In the genomic region with DNA sequence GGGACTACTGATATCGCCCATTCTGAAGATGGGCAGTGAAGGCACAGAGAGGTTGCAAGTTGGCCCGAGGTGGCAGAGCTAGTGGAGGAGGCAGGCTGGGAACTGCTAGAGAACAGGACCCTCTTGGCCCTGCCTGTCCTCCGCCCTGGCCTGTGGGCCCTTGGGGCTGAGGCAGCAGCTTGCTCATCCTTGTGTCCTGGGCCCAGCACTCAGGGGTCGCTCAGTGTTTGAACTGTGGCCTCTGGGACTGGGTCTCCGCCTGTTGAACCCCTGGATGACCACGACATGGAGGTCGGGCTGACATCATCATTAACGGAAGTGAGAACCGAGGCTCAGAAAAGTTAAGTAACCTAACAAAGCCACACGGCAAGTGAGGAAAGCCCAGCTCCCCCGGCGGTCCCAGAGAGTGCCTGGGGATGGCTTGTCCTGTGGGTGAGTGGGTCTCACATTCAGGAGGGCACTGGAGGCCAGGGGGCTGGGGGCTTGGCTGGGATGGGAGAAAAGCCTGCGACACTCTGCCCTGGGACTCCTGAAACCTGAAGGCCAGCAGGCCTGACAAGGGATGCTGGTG, we compare ENCODE assay signal across 24 cellular contexts. TPM values are rescaled to one million over a fixed set of nuclear protein-coding genes. Genes with fewer than 3 reads are reported as not detected.
DNase-seq lines count a peak whose midpoint lies in the region; ATAC-seq, FAIRE-seq and TF ChIP-seq lines count a peak whose summit lies in the region.
"Had no signal": no experiment of that assay in that cellular context is flagged by ENCODE, and none has a peak within 500 bp of the region (broad histone marks: within the 10 kb centered on the region; RNA-seq: fewer than 3 reads in every experiment).

No MANE protein-coding gene starts in this region.

- peaks cover 0 to 50% (median 30%) of the 10 kb centered on the region in 9 donors for H3K4me1 ChIP-seq in heart right ventricle
- peaks cover 0 to 3% of the 10 kb centered on the region in 2 donors for H3K4me1 ChIP-seq in kidney (ENCODE audit: control insufficient read depth in 1 of 2, insufficient read depth in 1 of 2, low read depth in 1 of 2, low read length in 2 of 2)
- peaks cover 5 to 17% (median 11%) of the 10 kb centered on the region in 3 donors for H3K4me1 ChIP-seq in skeletal muscle tissue (ENCODE audit: control insufficient read depth in 3 of 3, insufficient read depth in 3 of 3, low read length in 3 of 3)
- H3K4me1 ChIP-seq in foreskin keratinocyte: no peaks in the 10 kb centered on the region
- H3K4me1 ChIP-seq: A549, ascending aorta, transverse colon had no signal

- no peak for FAIRE-seq in kidney (lab: Jason Lieb, UNC)
- FAIRE-seq: A549, G401.6, GM19239, H1 had no signal

- DNase-seq in heart right ventricle (no peak), cardiac septum (ENCODE audit: low spot score) (no peak), kidney (no peak), HT-29 (ENCODE audit: low spot score) (no peak), foreskin keratinocyte (no peak), omental fat pad (ENCODE audit: low spot score) (no peak)
- no peak for DNase-seq in stimulated activated CD4-positive, alpha-beta T cell treated with anti-CD3 and anti-CD28 coated beads, Interleukin-2, amount 100 ng/mL, for 48 hours
- DNase-seq: C1 segment of cervical spinal cord, DMS 273 treated with DMSO at 0.1 percent for 48 hours, endodermal cell, Kasumi-1, NCI-H1105 treated with DMSO at 0.1 percent for 48 hours, NCI-H524 treated with DMSO at 0.1 percent for 48 hours, OCI-M1, SIG-M5, T-helper 1 cell, transverse colon had no signal

- no peaks in the 10 kb centered on the region for H3K9me3 ChIP-seq in heart right ventricle
- no peaks in the 10 kb centered on the region for H3K9me3 ChIP-seq in kidney (ENCODE audit: control insufficient read depth in 1 of 2, low read length in 2 of 2)
- no peaks in the 10 kb centered on the region for H3K9me3 ChIP-seq in skeletal muscle tissue (ENCODE audit: control insufficient read depth in 3 of 3, low read length in 3 of 3)
- H3K9me3 ChIP-seq: A549, ascending aorta, transverse colon had no signal

- ATAC-seq in heart right ventricle: peak in 7 of 8 donors; percentile 2 to 29 (median 3)
- ATAC-seq in foreskin keratinocyte: no peak
- no peak for ATAC-seq in omental fat pad (ENCODE audit: low FRiP score)

- H3K4me3 ChIP-seq in heart right ventricle (peak overlapping the region; percentile 21 to 63 (median 52)), kidney (ENCODE audit: low read length in 2 of 2) (peak overlapping the region in 1 of 2 donors; percentile 55), skeletal muscle tissue (ENCODE audit: low read length in 3 of 3) (peak overlapping the region in 2 of 3 donors; percentile 46 to 58)
- H3K4me3 ChIP-seq: A549, ascending aorta, transverse colon had no signal

- H3K36me3 ChIP-seq in heart right ventricle (peaks cover 0 to 20% (median 0%) of the 10 kb centered on the region in 9 donors), kidney (ENCODE audit: control insufficient read depth in 1 of 2, insufficient read depth in 2 of 2, low read length in 2 of 2) (no peaks in the 10 kb centered on the region), skeletal muscle tissue (ENCODE audit: control insufficient read depth in 3 of 3, insufficient read depth in 3 of 3, low read length in 3 of 3) (no peaks in the 10 kb centered on the region)
- H3K36me3 ChIP-seq: ascending aorta, transverse colon had no signal

- H3K27me3 ChIP-seq in heart right ventricle: no peaks in the 10 kb centered on the region
- H3K27me3 ChIP-seq in skeletal muscle tissue (ENCODE audit: control insufficient read depth in 3 of 3, insufficient read depth in 3 of 3, low read length in 3 of 3): no peaks in the 10 kb centered on the region
- H3K27me3 ChIP-seq in foreskin keratinocyte: no peaks in the 10 kb centered on the region
- H3K27me3 ChIP-seq: ascending aorta, transverse colon had no signal

- peak overlapping the region in 1 of 2 donors; percentile 40 for H3K9ac ChIP-seq in kidney (ENCODE audit: low read length in 2 of 2)
- peak overlapping the region in 2 of 3 donors; percentile 57 to 72 for H3K9ac ChIP-seq in skeletal muscle tissue (ENCODE audit: low read depth in 1 of 3, low read length in 3 of 3)

- intact Hi-C loops in heart right ventricle (cut with DNase I) (no loop called here), cardiac septum (cut with DNase I) (no loop called here), kidney (cut with DNase I) (no loop called here)

- H3K27ac ChIP-seq in heart right ventricle (peak overlapping the region; percentile 87 to 96 (median 92)), kidney (ENCODE audit: low read depth in 2 of 2, low read length in 2 of 2) (peak overlapping the region; percentile 76 to 88), skeletal muscle tissue (ENCODE audit: low read depth, low read length) (peak overlapping the region; percentile 79), foreskin keratinocyte (no peak overlapping the region)
- H3K27ac ChIP-seq: A549, VCaP had no signal

- TF ChIP-seq CTCF in heart right ventricle (IDR thresholded peaks at IDR 0.05): no peak
- no peak for TF ChIP-seq CTCF in kidney (IDR thresholded peaks at IDR 0.05; ENCODE audit: borderline replicate concordance, extremely low read depth, insufficient read depth)
- TF ChIP-seq CTCF in foreskin keratinocyte (conservative IDR thresholded peaks at IDR 0.05): no peak
- TF ChIP-seq CTCF in omental fat pad (IDR thresholded peaks at IDR 0.05): no peak

- 55 to 63% methylated on average over 13 of the region's 13 CpGs for WGBS in heart right ventricle, 2 donors

RNA-seq across cellular contexts. Expression of a gene that starts 23.0 kb away (rescaled TPM):
- total RNA-seq in heart right ventricle (100 to 1,000 TPM; 104 to 178 (median 124) TPM), cardiac septum (108 TPM), kidney (206 TPM), skeletal muscle tissue (146 TPM), foreskin keratinocyte (239 and 240 TPM in 2 replicates), omental fat pad (100 to 1,000 TPM; 119 to 155 (median 141) TPM)
- polyA plus RNA-seq in heart right ventricle (100 to 1,000 TPM in 1 of 2 donors, 10 to 100 TPM in 1; 98.8 to 222 TPM), kidney (ENCODE audit: insufficient read depth, low read depth, low replicate concordance) (146 TPM), foreskin keratinocyte (248 and 264 TPM in 2 replicates)
- total RNA-seq in HT-29 (2014; rRNA removed; shearing (Covaris generic)): 269 and 276 TPM in 2 replicates

RNA-seq across cellular contexts. Expression of a gene that starts 33.7 kb away (rescaled TPM):
- total RNA-seq in heart right ventricle: 1 to 10 TPM; 2.7 to 7.0 (median 5.0) TPM
- 1 to 10 TPM; 4.6 to 7.5 TPM for polyA plus RNA-seq in heart right ventricle
- total RNA-seq in cardiac septum: 1.5 TPM
- 4.9 TPM for total RNA-seq in kidney
- 3.7 TPM for polyA plus RNA-seq in kidney (ENCODE audit: insufficient read depth, low read depth, low replicate concordance)
- total RNA-seq in skeletal muscle tissue: 3.7 TPM
- total RNA-seq in HT-29 (2014; rRNA removed; shearing (Covaris generic)): not detected in 2 replicates
- 1.5 and 1.8 TPM in 2 replicates for total RNA-seq in foreskin keratinocyte
- polyA plus RNA-seq in foreskin keratinocyte: 1.2 and 1.5 TPM in 2 replicates
- 10 to 100 TPM in 1 of 4 donors, 1 to 10 TPM in 3; 2.6 to 14.8 (median 4.1) TPM for total RNA-seq in omental fat pad

RNA-seq across cellular contexts. Expression of a gene that starts 48.4 kb away (rescaled TPM):
- under 1 TPM in 3 of 10 donors, not detected in 7; 0.15 to 0.21 (median 0.20) TPM for total RNA-seq in heart right ventricle
- polyA plus RNA-seq in heart right ventricle: 1 to 10 TPM in 1 of 2 donors, not detected in 1; 6.4 TPM
- not detected for total RNA-seq in cardiac septum
- total RNA-seq in kidney: 0.57 TPM
- 0.19 TPM for polyA plus RNA-seq in kidney (ENCODE audit: insufficient read depth, low read depth, low replicate concordance)
- total RNA-seq in skeletal muscle tissue: under 0.01 TPM
- total RNA-seq in HT-29 (2014; rRNA removed; shearing (Covaris generic)): 0.55 and 3.6 TPM in 2 replicates
- 146 and 157 TPM in 2 replicates for total RNA-seq in foreskin keratinocyte
- polyA plus RNA-seq in foreskin keratinocyte: 85.3 and 105 TPM in 2 replicates
- total RNA-seq in omental fat pad: 1 to 10 TPM in 1 of 4 donors, under 1 TPM in 2, not detected in 1; 0.25 to 5.8 (median 0.84) TPM
- total RNA-seq: ascending aorta had no signal

RNA-seq across cellular contexts. Expression of a gene that starts 50.9 kb away (rescaled TPM):
- total RNA-seq in heart right ventricle (100 to 1,000 TPM; 180 to 315 (median 244) TPM), cardiac septum (224 TPM), kidney (72.7 TPM), skeletal muscle tissue (56.4 TPM), foreskin keratinocyte (55.8 and 56.8 TPM in 2 replicates), omental fat pad (100 to 1,000 TPM in 2 of 4 donors, 10 to 100 TPM in 2; 71.9 to 132 (median 111) TPM)
- polyA plus RNA-seq in heart right ventricle (100 to 1,000 TPM; 204 to 211 TPM), kidney (ENCODE audit: insufficient read depth, low read depth, low replicate concordance) (156 TPM), foreskin keratinocyte (51.2 and 55.1 TPM in 2 replicates)
- total RNA-seq in HT-29 (2014; rRNA removed; shearing (Covaris generic)): 21.2 and 22.3 TPM in 2 replicates

Comparison
In these comparisons a context has a peak if more than half of its experiments do, and no peak if none do; other contexts are left out.
1. ATAC-seq: peak in heart right ventricle (7 of 8); none in foreskin keratinocyte (single experiment) and omental fat pad (single experiment).
2. RNA of a gene that starts 48.4 kb away (total RNA-seq): 146 to 157 TPM in foreskin keratinocyte; 0.55 to 3.6 TPM in HT-29, 0.25 to 5.8 TPM in omental fat pad, 0.57 TPM in kidney (single experiment), not detected in cardiac septum (single experiment), 0.15 to 0.21 TPM in heart right ventricle and under 0.01 TPM in skeletal muscle tissue (single experiment); every median in the first group is over 10 times any median in the second.